In the genomic region with DNA sequence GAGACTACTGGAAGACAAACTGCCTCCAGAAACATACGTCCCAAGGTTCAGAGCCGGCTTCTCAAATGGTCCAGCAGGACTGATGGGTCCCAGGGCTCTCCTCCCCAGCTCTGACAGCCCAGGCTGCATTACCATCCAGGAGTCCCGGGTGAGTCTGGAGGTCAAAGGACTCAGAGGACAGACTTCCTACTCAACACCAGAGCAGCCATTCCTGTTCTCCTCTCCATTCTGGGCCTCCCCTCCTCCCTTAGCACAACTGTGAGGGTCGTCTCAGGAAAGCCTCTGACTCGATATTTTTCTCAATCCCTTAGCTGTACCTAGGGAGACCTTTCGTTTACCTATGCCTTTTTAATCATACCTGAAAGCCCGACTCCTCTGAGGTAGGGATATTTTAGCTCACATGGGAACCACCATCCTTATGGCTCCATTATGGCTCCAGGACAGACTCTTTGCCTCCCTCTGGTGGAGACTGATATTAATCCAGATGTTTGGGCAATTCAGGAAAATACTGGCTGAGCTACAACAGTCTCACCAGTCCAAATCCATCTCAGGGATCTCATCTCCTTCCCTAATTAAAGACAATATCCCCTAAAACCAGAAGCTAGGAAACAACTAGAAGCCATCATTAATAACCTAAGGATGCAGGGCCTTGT, we compare ENCODE assay signal across 8 cellular contexts.
DNase-seq lines count a peak whose midpoint lies in the region; ATAC-seq, FAIRE-seq and TF ChIP-seq lines count a peak whose summit lies in the region.
"Not testable (repeated sequence)": the region's sequence is repeated elsewhere in the genome, so short reads cannot be mapped to it uniquely, and the experiment has no call there.

No MANE protein-coding gene starts in this region.

- not testable (repeated sequence) for H3K4me1 ChIP-seq in gastroesophageal sphincter; mucosa of descending colon (ENCODE audit: low read depth); smooth muscle cell (ENCODE audit: low read depth)

- not testable (repeated sequence) for H2AFZ ChIP-seq in smooth muscle cell (ENCODE audit: low read depth)

- not testable (repeated sequence) for TF ChIP-seq EP300 in gastroesophageal sphincter (IDR thresholded peaks at IDR 0.05)

- not testable (repeated sequence) for H3K36me3 ChIP-seq in bronchial epithelial cell (ENCODE audit: control insufficient read depth, insufficient read depth, low read length); gastroesophageal sphincter; mucosa of descending colon (ENCODE audit: low read depth); smooth muscle cell (ENCODE audit: low read depth)

- 100% methylated on average over 2 of the region's 7 CpGs; no CpG with 5 or more reads in 1 of the 2 donors for WGBS in gastroesophageal sphincter (ENCODE audit: low coverage in 1 of 2), 2 donors
- WGBS in smooth muscle cell (ENCODE audit: low lambda C conversion rate): 91% methylated on average over 4 of the region's 7 CpGs

- not testable (repeated sequence) for H3K27me3 ChIP-seq in bronchial epithelial cell (ENCODE audit: control insufficient read depth, insufficient read depth, low read length); gastroesophageal sphincter; smooth muscle cell (ENCODE audit: low read depth)

- not testable (repeated sequence) for FAIRE-seq in D721Med (lab: Jason Lieb, UNC); bronchial epithelial cell (lab: Jason Lieb, UNC)

- not testable (repeated sequence) for H3K4me2 ChIP-seq in smooth muscle cell

- H3K79me2 ChIP-seq in smooth muscle cell (ENCODE audit: low read depth): not testable (repeated sequence)

- ATAC-seq in SK-N-SH treated with all-trans-retinoic acid at 6 μM for 48 hours (peak; percentile 80), mucosa of descending colon (peak; percentile 64)
- not testable (repeated sequence) for ATAC-seq in gastroesophageal sphincter

- not testable (repeated sequence) for H3F3A ChIP-seq in smooth muscle cell (ENCODE audit: low read depth)

- intact Hi-C loops in mucosa of descending colon (cut with DNase I, micrococcal nuclease): not testable (repeated sequence)

- H3K9ac ChIP-seq in smooth muscle cell (ENCODE audit: low read depth): not testable (repeated sequence)

- H3K27ac ChIP-seq in 22Rv1; gastroesophageal sphincter; smooth muscle cell (ENCODE audit: low read depth): not testable (repeated sequence)

- H3K9me3 ChIP-seq in gastroesophageal sphincter; mucosa of descending colon; smooth muscle cell (replicated peaks; ENCODE audit: low read depth): not testable (repeated sequence)

- in situ Hi-C loops in KBM-7 (cut with MboI; ENCODE audit: low pct_unique_long_range_greater_than_20kb, low sequenced_read_pairs): not testable (repeated sequence)

- TF ChIP-seq POLR2A in gastroesophageal sphincter (IDR thresholded peaks at IDR 0.05): not testable (repeated sequence)

- DNase-seq in D721Med (ENCODE audit: insufficient read length, low spot score); bronchial epithelial cell (ENCODE audit: low read depth); smooth muscle cell (lab: John Stamatoyannopoulos, UW; ENCODE audit: unreplicated experiment): not testable (repeated sequence)
- DNase-seq in KBM-7 (peak; percentile 7), mucosa of descending colon (peak in 1 of 3 donors; percentile 22)

- not testable (repeated sequence) for H3K4me3 ChIP-seq in bronchial epithelial cell (ENCODE audit: low read depth, low read length); gastroesophageal sphincter; mucosa of descending colon; smooth muscle cell

- H4K20me1 ChIP-seq in smooth muscle cell (ENCODE audit: low read depth): not testable (repeated sequence)

- peak; percentile 58 for TF ChIP-seq CTCF in 22Rv1 (IDR thresholded peaks at IDR 0.05)
- peak; percentile 11 for TF ChIP-seq CTCF in D721Med (IDR thresholded peaks at IDR 0.05; ENCODE audit: insufficient read depth, missing control alignments)
- peak; percentile 4 for TF ChIP-seq CTCF in bronchial epithelial cell (IDR thresholded peaks at IDR 0.05; ENCODE audit: insufficient read depth, low read length, severe bottlenecking)
- peak in 3 of 4 experiments; percentile 11 to 21 (median 15) for TF ChIP-seq CTCF in gastroesophageal sphincter (IDR thresholded peaks at IDR 0.05)
- TF ChIP-seq CTCF in mucosa of descending colon (IDR thresholded peaks at IDR 0.05): not testable (repeated sequence)
- TF ChIP-seq CTCF in smooth muscle cell (IDR thresholded peaks at IDR 0.05; ENCODE audit: borderline replicate concordance, insufficient read depth, poor library complexity, severe bottlenecking): peak; percentile 15
